Comparison of ENCODE assay signal across 20 cellular contexts in genomic region chr22:46349238-46349637, GRCh38. TPM values are rescaled to one million over a fixed set of nuclear protein-coding genes. Genes with fewer than 3 reads are reported as not detected.
DNase-seq lines count a peak whose midpoint lies in the region; ATAC-seq, FAIRE-seq and TF ChIP-seq lines count a peak whose summit lies in the region.
"Had no signal": no experiment of that assay in that cellular context is flagged by ENCODE, and none has a peak within 500 bp of the region (broad histone marks: within the 10 kb centered on the region; RNA-seq: fewer than 3 reads in every experiment).

No MANE protein-coding gene starts in this region.

- H3K4me1 ChIP-seq in heart left ventricle, result peaks cover 0 to 72% (median 40%) of the 10 kb centered on the region in 12 donors
- H3K4me1 ChIP-seq in thyroid gland, result peaks cover 6 to 7% of the 10 kb centered on the region in 2 donors

- H3K27me3 ChIP-seq in heart left ventricle (no peaks in the 10 kb centered on the region), bronchial epithelial cell (ENCODE audit: control insufficient read depth, insufficient read depth, low read length) (no peaks in the 10 kb centered on the region), thyroid gland (no peaks in the 10 kb centered on the region)

- intact Hi-C loops in heart left ventricle (cut with DNase I) (no loop called here), cardiac septum (cut with DNase I) (loop anchor here (10.0 kb wide), 1 partner anchor 416 kb away; the partner anchor contains the start of gene TBC1D22A), thyroid gland (cut with DNase I) (no loop called here)

- TF ChIP-seq POLR2A in heart left ventricle (IDR thresholded peaks at IDR 0.05) (no peak), thyroid gland (IDR thresholded peaks at IDR 0.05) (no peak)

- DNase-seq in heart left ventricle, result peak in 2 of 5 donors; percentile 26 to 46
- no peak for DNase-seq in cardiac septum (ENCODE audit: low spot score)
- DNase-seq in bronchial epithelial cell (ENCODE audit: low read depth), result no peak
- DNase-seq in occipital lobe (lab: John Stamatoyannopoulos, UW), result peak; percentile 17
- DNase-seq in thyroid gland, result no peak
- DNase-seq in NCI-H345 (lab: John Stamatoyannopoulos, UW), result no peak
- DNase-seq in NCI-H1092 (lab: John Stamatoyannopoulos, UW), result no peak
- DNase-seq: 8988T, DMS79 treated with DMSO at 0.1 percent for 48 hours, GM23248, NCI-H1105 treated with DMSO at 0.1 percent for 48 hours, NCI-H1694 treated with DMSO at 0.1 percent for 48 hours, NCI-H2107, NCI-H510A treated with DMSO at 0.1 percent for 48 hours, NCI-H774, OCI-M1, SIG-M5 had no signal

- no peaks in the 10 kb centered on the region for H3K9me3 ChIP-seq in heart left ventricle
- no peaks in the 10 kb centered on the region for H3K9me3 ChIP-seq in thyroid gland

- peak overlapping the region in 10 of 12 donors; percentile 49 to 94 (median 88) for H3K27ac ChIP-seq in heart left ventricle
- H3K27ac ChIP-seq in thyroid gland, result peak overlapping the region; percentile 15 to 63 (median 40)
- H3K27ac ChIP-seq: GM23248 had no signal

- TF ChIP-seq CTCF in heart left ventricle (IDR thresholded peaks at IDR 0.05) (no peak), bronchial epithelial cell (IDR thresholded peaks at IDR 0.05; ENCODE audit: insufficient read depth, low read length, severe bottlenecking) (no peak), thyroid gland (IDR thresholded peaks at IDR 0.05) (no peak)

- peak; percentile 32 for FAIRE-seq in bronchial epithelial cell (lab: Jason Lieb, UNC)

- WGBS in heart left ventricle, 4 donors, result 77 to 83% (median 81%) methylated on average over 18 of the region's 18 CpGs
- WGBS in thyroid gland, 2 donors, result 86 to 90% methylated on average over 18 of the region's 18 CpGs

- H3K4me3 ChIP-seq in heart left ventricle (no peak overlapping the region), bronchial epithelial cell (ENCODE audit: low read depth, low read length) (no peak overlapping the region), thyroid gland (replicated peaks in 1 of 3) (no peak overlapping the region)
- H3K4me3 ChIP-seq: GM23248 had no signal

- peaks cover 4 to 100% (median 98%) of the 10 kb centered on the region in 9 donors for H3K36me3 ChIP-seq in heart left ventricle
- peaks cover 46% of the 10 kb centered on the region for H3K36me3 ChIP-seq in bronchial epithelial cell (ENCODE audit: control insufficient read depth, insufficient read depth, low read length)
- H3K36me3 ChIP-seq in thyroid gland, result peaks cover 81 to 82% of the 10 kb centered on the region in 2 donors

- ATAC-seq in heart left ventricle, result no peak
- ATAC-seq in GM18870 (IDR thresholded peaks at IDR 0.05; ENCODE audit: unreplicated experiment), result no peak
- ATAC-seq: HCT116 had no signal

RNA-seq across cellular contexts. Expression of gene TRMU, which starts 13.7 kb away (rescaled TPM):
- total RNA-seq in heart left ventricle (10 to 100 TPM; 24.3 to 43.7 (median 32.5) TPM), cardiac septum (34.7 TPM), bronchial epithelial cell (32.3 and 38.7 TPM in 2 replicates), occipital lobe (19.0 TPM), thyroid gland (100 to 1,000 TPM in 1 of 4 donors, 10 to 100 TPM in 3; 30.7 to 113 (median 49.0) TPM)
- 10 to 100 TPM; 47.8 to 48.7 TPM for polyA plus RNA-seq in heart left ventricle

RNA-seq across cellular contexts. Expression of gene GTSE1, which starts 52.6 kb away (rescaled TPM):
- total RNA-seq in heart left ventricle (1 to 10 TPM in 2 of 9 donors, under 1 TPM in 6, not detected in 1; 0.21 to 6.9 (median 0.64) TPM), cardiac septum (0.32 TPM), bronchial epithelial cell (0.13 and 0.26 TPM in 2 replicates), occipital lobe (1.1 TPM), thyroid gland (under 1 TPM in 3 of 4 donors, not detected in 1; 0.22 to 0.27 (median 0.25) TPM)
- polyA plus RNA-seq in heart left ventricle, result under 1 TPM; 0.19 to 0.62 TPM
- polyA plus RNA-seq: CD14-positive monocyte had no signal
